In the genomic region with DNA sequence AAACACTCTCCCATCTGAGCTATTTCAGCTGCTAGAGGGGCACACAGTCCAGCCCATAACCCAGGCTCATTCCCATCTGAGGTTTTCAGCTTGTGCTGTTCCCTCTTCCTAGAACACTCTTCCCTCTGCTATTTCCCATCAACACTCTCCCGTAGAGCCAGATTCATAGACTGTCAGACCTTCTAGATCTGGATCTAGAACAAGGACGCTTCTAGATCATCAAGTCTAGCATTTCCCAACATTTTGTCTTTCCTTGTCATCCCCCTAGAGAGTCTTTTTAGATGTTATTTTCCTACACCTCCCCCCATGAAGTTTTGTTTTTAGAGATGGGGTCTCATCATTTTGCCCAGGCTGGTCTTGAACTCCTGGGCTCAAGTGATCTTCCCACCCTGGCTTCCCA, we compare ENCODE assay signal across 1 cellular context.
TF ChIP-seq lines count a peak whose summit lies in the region.

No MANE protein-coding gene starts in this region.

TF ChIP-seq in K562, 482 proteins besides CTCF, POLR2A, EP300 and RAD21:
- TF ChIP-seq ARNT (IDR thresholded peaks at IDR 0.05) (peak in 1 of 2 experiments; percentile 94; a peak in 2 of 4 replicates), ZNF778 (CRISPR knock-in tag; IDR thresholded peaks at IDR 0.05) (no peak), FUS (optimal IDR thresholded peaks at IDR 0.05; ENCODE audit: low read depth, low read length) (no peak), SMAD1 (IDR thresholded peaks at IDR 0.05; ENCODE audit: low read depth, low read length, partially characterized antibody) (no peak), KDM1A (IDR thresholded peaks at IDR 0.05) (no peak), KLF16 (IDR thresholded peaks at IDR 0.05) (no peak), SNIP1 (IDR thresholded peaks at IDR 0.05; ENCODE audit: low read depth) (no peak), JUN (IDR thresholded peaks at IDR 0.05; ENCODE audit: borderline replicate concordance, low read depth, low read length) (no peak), JUN (CRISPR knock-in tag; IDR thresholded peaks at IDR 0.05; ENCODE audit: borderline replicate concordance) (no peak), XRCC3 (IDR thresholded peaks at IDR 0.05) (no peak), HMG20B (CRISPR knock-in tag; IDR thresholded peaks at IDR 0.05) (no peak), MNT (conservative IDR thresholded peaks at IDR 0.05) (no peak), TRIM28 (IDR thresholded peaks at IDR 0.05) (no peak)
- TF ChIP-seq, protein P1, sequence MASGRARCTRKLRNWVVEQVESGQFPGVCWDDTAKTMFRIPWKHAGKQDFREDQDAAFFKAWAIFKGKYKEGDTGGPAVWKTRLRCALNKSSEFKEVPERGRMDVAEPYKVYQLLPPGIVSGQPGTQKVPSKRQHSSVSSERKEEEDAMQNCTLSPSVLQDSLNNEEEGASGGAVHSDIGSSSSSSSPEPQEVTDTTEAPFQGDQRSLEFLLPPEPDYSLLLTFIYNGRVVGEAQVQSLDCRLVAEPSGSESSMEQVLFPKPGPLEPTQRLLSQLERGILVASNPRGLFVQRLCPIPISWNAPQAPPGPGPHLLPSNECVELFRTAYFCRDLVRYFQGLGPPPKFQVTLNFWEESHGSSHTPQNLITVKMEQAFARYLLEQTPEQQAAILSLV (tag; IDR thresholded peaks at IDR 0.05), result no peak
- TF ChIP-seq, protein P2, sequence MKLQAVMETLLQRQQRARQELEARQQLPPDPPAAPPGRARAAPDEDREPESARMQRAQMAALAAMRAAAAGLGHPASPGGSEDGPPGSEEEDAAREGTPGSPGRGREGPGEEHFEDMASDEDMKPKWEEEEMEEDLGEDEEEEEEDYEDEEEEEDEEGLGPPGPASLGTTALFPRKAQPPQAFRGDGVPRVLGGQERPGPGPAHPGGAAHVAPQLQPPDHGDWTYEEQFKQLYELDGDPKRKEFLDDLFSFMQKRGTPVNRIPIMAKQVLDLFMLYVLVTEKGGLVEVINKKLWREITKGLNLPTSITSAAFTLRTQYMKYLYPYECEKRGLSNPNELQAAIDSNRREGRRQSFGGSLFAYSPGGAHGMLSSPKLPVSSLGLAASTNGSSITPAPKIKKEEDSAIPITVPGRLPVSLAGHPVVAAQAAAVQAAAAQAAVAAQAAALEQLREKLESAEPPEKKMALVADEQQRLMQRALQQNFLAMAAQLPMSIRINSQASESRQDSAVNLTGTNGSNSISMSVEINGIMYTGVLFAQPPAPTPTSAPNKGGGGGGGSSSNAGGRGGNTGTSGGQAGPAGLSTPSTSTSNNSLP (IDR thresholded peaks at IDR 0.05; ENCODE audit: borderline replicate concordance, low read depth, low read length), result no peak
- TF ChIP-seq, protein P3, sequence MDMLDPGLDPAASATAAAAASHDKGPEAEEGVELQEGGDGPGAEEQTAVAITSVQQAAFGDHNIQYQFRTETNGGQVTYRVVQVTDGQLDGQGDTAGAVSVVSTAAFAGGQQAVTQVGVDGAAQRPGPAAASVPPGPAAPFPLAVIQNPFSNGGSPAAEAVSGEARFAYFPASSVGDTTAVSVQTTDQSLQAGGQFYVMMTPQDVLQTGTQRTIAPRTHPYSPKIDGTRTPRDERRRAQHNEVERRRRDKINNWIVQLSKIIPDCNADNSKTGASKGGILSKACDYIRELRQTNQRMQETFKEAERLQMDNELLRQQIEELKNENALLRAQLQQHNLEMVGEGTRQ (CRISPR knock-in tag; IDR thresholded peaks at IDR 0.05), result no peak
- TF ChIP-seq, protein P4, sequence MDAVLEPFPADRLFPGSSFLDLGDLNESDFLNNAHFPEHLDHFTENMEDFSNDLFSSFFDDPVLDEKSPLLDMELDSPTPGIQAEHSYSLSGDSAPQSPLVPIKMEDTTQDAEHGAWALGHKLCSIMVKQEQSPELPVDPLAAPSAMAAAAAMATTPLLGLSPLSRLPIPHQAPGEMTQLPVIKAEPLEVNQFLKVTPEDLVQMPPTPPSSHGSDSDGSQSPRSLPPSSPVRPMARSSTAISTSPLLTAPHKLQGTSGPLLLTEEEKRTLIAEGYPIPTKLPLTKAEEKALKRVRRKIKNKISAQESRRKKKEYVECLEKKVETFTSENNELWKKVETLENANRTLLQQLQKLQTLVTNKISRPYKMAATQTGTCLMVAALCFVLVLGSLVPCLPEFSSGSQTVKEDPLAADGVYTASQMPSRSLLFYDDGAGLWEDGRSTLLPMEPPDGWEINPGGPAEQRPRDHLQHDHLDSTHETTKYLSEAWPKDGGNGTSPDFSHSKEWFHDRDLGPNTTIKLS (IDR thresholded peaks at IDR 0.05; ENCODE audit: borderline replicate concordance, low read depth), result peak; percentile 37; the same call in 1 of the 2 replicates
TF ChIP-seq in K562: peak in this region for 2.
